8 cellular contexts compared by ENCODE assay signal in genomic region chr15:64894395-64895056, GRCh38. TPM values are rescaled to one million over a fixed set of nuclear protein-coding genes. Genes with fewer than 3 reads are reported as not detected.
DNase-seq lines count a peak whose midpoint lies in the region; ATAC-seq and TF ChIP-seq lines count a peak whose summit lies in the region.

No MANE protein-coding gene starts in this region.

- peak overlapping the region; percentile 64 for H3K4me3 ChIP-seq in CD8-positive, alpha-beta T cell (ENCODE audit: low read depth, low read length)
- H3K4me3 ChIP-seq in OCI-LY1 (ENCODE audit: low read depth, low read length, poor library complexity, severe bottlenecking) = peak overlapping the region; percentile 65

- H3K27me3 Mint-ChIP-seq in CD8-positive, alpha-beta T cell (ENCODE audit: low read depth) = no peaks in the 10 kb centered on the region
- H3K27me3 Mint-ChIP-seq in activated naive CD4-positive, alpha-beta T cell treated with anti-CD3 and anti-CD28 coated beads, Interleukin-2, amount 10 ng/mL, durations not matched to agents 7 days and 5 days = no peaks in the 10 kb centered on the region
- H3K27me3 Mint-ChIP-seq in immature natural killer cell (ENCODE audit: low read depth in 3 of 3) = peaks cover 11 to 27% (median 23%) of the 10 kb centered on the region in 3 donors

- H3K27me3 ChIP-seq in CD8-positive, alpha-beta T cell (ENCODE audit: insufficient read depth, low read length) = no peaks in the 10 kb centered on the region
- H3K27me3 ChIP-seq in OCI-LY1 (ENCODE audit: insufficient read depth, low read length) = no peaks in the 10 kb centered on the region

- no peaks in the 10 kb centered on the region for H3K9me3 ChIP-seq in CD8-positive, alpha-beta T cell (ENCODE audit: low read length)
- H3K9me3 ChIP-seq in OCI-LY1 (ENCODE audit: low read length) = no peaks in the 10 kb centered on the region

- H3K4me2 ChIP-seq in OCI-LY1 (ENCODE audit: low read length) = peak overlapping the region; percentile 90

- peak overlapping the region; percentile 76 for H3K27ac ChIP-seq in CD8-positive, alpha-beta T cell (ENCODE audit: low read depth, low read length)
- peak overlapping the region; percentile 95 for H3K27ac ChIP-seq in OCI-LY1 (ENCODE audit: low read depth, low read length, poor library complexity, severe bottlenecking)

- CTCF ChIA-PET in CD8-positive, alpha-beta T cell (lab: Charles Lee) = interaction anchor here (0.7 to 3.2 kb wide), 16 partner anchors 10 to 164 kb away, joined by 3 to 42 read pairs (median 5); partner anchors contain the start of gene PLEKHO2
- CTCF ChIA-PET in activated naive CD4-positive, alpha-beta T cell treated with anti-CD3 and anti-CD28 coated beads, Interleukin-2, amount 10 ng/mL, durations not matched to agents 7 days and 5 days (lab: Charles Lee) = interaction anchor here (0.7 to 3.3 kb wide), 14 partner anchors 10 to 158 kb away, joined by 3 to 16 read pairs (median 4); partner anchors contain the start of gene PIF1

- intact Hi-C loops in CD8-positive, alpha-beta T cell (cut with DNase I, micrococcal nuclease) = loop anchor here (1.0 to 10.0 kb wide), 11 partner anchors 11 to 973 kb away; partner anchors contain the start of genes PARP16 (in 2 of the 2), PIF1 (in 2 of the 2), PLEKHO2 (in 2 of the 2) and PPIB (in 1 of the 2)

- peaks cover 3% of the 10 kb centered on the region for H3K36me3 Mint-ChIP-seq in CD8-positive, alpha-beta T cell
- peaks cover 10% of the 10 kb centered on the region for H3K36me3 Mint-ChIP-seq in activated naive CD4-positive, alpha-beta T cell treated with anti-CD3 and anti-CD28 coated beads, Interleukin-2, amount 10 ng/mL, durations not matched to agents 7 days and 5 days
- peaks cover 0 to 4% (median 0%) of the 10 kb centered on the region in 3 donors for H3K36me3 Mint-ChIP-seq in immature natural killer cell

- ATAC-seq in CD8-positive, alpha-beta T cell = peak; percentile 75
- ATAC-seq in GM21526 (IDR thresholded peaks at IDR 0.05; ENCODE audit: low FRiP score, unreplicated experiment) (peak; percentile 32), HG03565 (IDR thresholded peaks at IDR 0.05; ENCODE audit: unreplicated experiment) (no peak)

- peak overlapping the region; percentile 99 for H3K27ac Mint-ChIP-seq in CD8-positive, alpha-beta T cell
- peak overlapping the region; percentile 100 for H3K27ac Mint-ChIP-seq in activated naive CD4-positive, alpha-beta T cell treated with anti-CD3 and anti-CD28 coated beads, Interleukin-2, amount 10 ng/mL, durations not matched to agents 7 days and 5 days
- peak overlapping the region; percentile 93 to 99 (median 98) for H3K27ac Mint-ChIP-seq in immature natural killer cell

- TF ChIP-seq CTCF in CD8-positive, alpha-beta T cell (IDR thresholded peaks at IDR 0.05) = no peak
- TF ChIP-seq CTCF in OCI-LY1 (IDR thresholded peaks at IDR 0.05; ENCODE audit: low read length) = no peak

- no peaks in the 10 kb centered on the region for H4K20me1 ChIP-seq in OCI-LY1 (ENCODE audit: insufficient read depth, low read length)

- peak overlapping the region; percentile 84 for H3K9ac ChIP-seq in OCI-LY1 (ENCODE audit: low read length)

- H3K9me3 Mint-ChIP-seq in CD8-positive, alpha-beta T cell = no peaks in the 10 kb centered on the region
- H3K9me3 Mint-ChIP-seq in activated naive CD4-positive, alpha-beta T cell treated with anti-CD3 and anti-CD28 coated beads, Interleukin-2, amount 10 ng/mL, durations not matched to agents 7 days and 5 days = no peaks in the 10 kb centered on the region
- H3K9me3 Mint-ChIP-seq in immature natural killer cell = no peaks in the 10 kb centered on the region

- H3K4me1 ChIP-seq in CD8-positive, alpha-beta T cell (ENCODE audit: insufficient read depth, low read length) = peaks cover 57% of the 10 kb centered on the region
- H3K4me1 ChIP-seq in OCI-LY1 (ENCODE audit: insufficient read depth, low read length, severe bottlenecking) = peaks cover 51% of the 10 kb centered on the region

- H3K36me3 ChIP-seq in CD8-positive, alpha-beta T cell (ENCODE audit: insufficient read depth, low read length) = no peaks in the 10 kb centered on the region
- H3K36me3 ChIP-seq in OCI-LY1 (ENCODE audit: insufficient read depth, low read length) = no peaks in the 10 kb centered on the region

- H3K79me2 ChIP-seq in OCI-LY1 (ENCODE audit: insufficient read depth, low read length) = no peaks in the 10 kb centered on the region

- H3F3A ChIP-seq in OCI-LY1 (ENCODE audit: insufficient read depth, low read length) = no peaks in the 10 kb centered on the region

- H3K9me2 ChIP-seq in OCI-LY1 (ENCODE audit: low read depth, low read length) = no peaks in the 10 kb centered on the region

- peak; percentile 72 to 96 (median 83) for DNase-seq in CD8-positive, alpha-beta T cell
- peak; percentile 96 for DNase-seq in activated naive CD4-positive, alpha-beta T cell treated with anti-CD3 and anti-CD28 coated beads, Interleukin-2, amount 10 ng/mL, durations not matched to agents 7 days and 5 days
- DNase-seq in immature natural killer cell (peak; percentile 45 to 61 (median 56)), NCI-H2227 treated with DMSO at 0.1 percent for 48 hours (lab: John Stamatoyannopoulos, UW) (no peak)
- DNase-seq in stimulated activated CD4-positive, alpha-beta T cell treated with anti-CD3 and anti-CD28 coated beads, TNF-alpha, amount 100 ng/mL, for 24 hours (ENCODE audit: low read depth in 3 of 3) = peak in 2 of 3 experiments; percentile 42 to 73

- no peak overlapping the region for H2AFZ ChIP-seq in OCI-LY1 (ENCODE audit: low read length)

- POLR2A ChIA-PET in CD8-positive, alpha-beta T cell (lab: Charles Lee) = interaction anchor here (0.6 to 3.7 kb wide), 23 partner anchors 8 to 732 kb away, joined by 3 to 32 read pairs (median 6); partner anchors contain the start of genes PIF1, PLEKHO2, PPIB and RNU5B-1

- peaks cover 66% of the 10 kb centered on the region for H3K4me1 Mint-ChIP-seq in CD8-positive, alpha-beta T cell (ENCODE audit: low read depth)
- peaks cover 80% of the 10 kb centered on the region for H3K4me1 Mint-ChIP-seq in activated naive CD4-positive, alpha-beta T cell treated with anti-CD3 and anti-CD28 coated beads, Interleukin-2, amount 10 ng/mL, durations not matched to agents 7 days and 5 days
- H3K4me1 Mint-ChIP-seq in immature natural killer cell = peaks cover 71 to 73% of the 10 kb centered on the region in 2 donors

- peak overlapping the region; percentile 87 for H3K4me3 Mint-ChIP-seq in CD8-positive, alpha-beta T cell
- peak overlapping the region; percentile 85 for H3K4me3 Mint-ChIP-seq in activated naive CD4-positive, alpha-beta T cell treated with anti-CD3 and anti-CD28 coated beads, Interleukin-2, amount 10 ng/mL, durations not matched to agents 7 days and 5 days
- H3K4me3 Mint-ChIP-seq in immature natural killer cell = peak overlapping the region; percentile 70 to 89 (median 84)

RNA-seq across cellular contexts. Expression of gene ANKDD1A, which starts 17.2 kb away (rescaled TPM):
- 1 to 10 TPM; 3.6 to 4.1 TPM for total RNA-seq in CD8-positive, alpha-beta T cell
- 1 to 10 TPM; 1.5 to 3.1 (median 2.3) TPM for polyA plus RNA-seq in immature natural killer cell

RNA-seq across cellular contexts. Expression of gene PLEKHO2, which starts 52.8 kb away (rescaled TPM):
- 1 to 10 TPM; 7.9 to 8.2 TPM for total RNA-seq in CD8-positive, alpha-beta T cell
- 100 to 1,000 TPM in 1 of 3 donors, 10 to 100 TPM in 2; 37.1 to 104 (median 49.3) TPM for polyA plus RNA-seq in immature natural killer cell
